28 cellular contexts compared by ENCODE assay signal in the genomic region with DNA sequence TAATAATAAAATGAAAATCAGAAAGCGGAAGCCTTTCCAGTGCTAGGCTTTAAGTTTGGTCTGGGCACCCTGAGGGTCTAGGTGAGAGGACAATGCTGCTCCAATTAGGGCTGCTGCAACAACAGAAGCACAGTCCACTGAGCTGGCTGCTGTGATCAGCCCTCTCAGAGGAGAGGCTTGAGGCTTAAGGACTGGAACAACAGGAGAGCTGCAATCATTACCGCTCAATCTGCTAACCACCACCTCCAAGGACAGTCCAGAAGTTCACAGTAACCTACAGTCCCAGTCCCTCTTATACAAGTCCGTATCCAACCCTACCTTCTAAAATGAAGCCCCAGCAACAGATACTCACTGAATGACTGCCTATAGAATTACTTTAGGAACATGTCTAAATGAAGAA.
DNase-seq lines count a peak whose midpoint lies in the region; ATAC-seq, FAIRE-seq and TF ChIP-seq lines count a peak whose summit lies in the region.
"Had no signal": no experiment of that assay in that cellular context is flagged by ENCODE, and none has a peak within 500 bp of the region (broad histone marks: within the 10 kb centered on the region; RNA-seq: fewer than 3 reads in every experiment).

No MANE protein-coding gene starts in this region.

- intact Hi-C loops in IMR-90 (cut with micrococcal nuclease): loop anchor here (5.0 kb wide), 1 partner anchor 39 kb away; no protein-coding TSS in a partner anchor

- no peaks in the 10 kb centered on the region for H4K20me1 ChIP-seq in IMR-90 (ENCODE audit: insufficient read depth, low read length)

- H3K9ac ChIP-seq in IMR-90 (ENCODE audit: low read depth, low read length) (no peak overlapping the region), trophoblast cell (ENCODE audit: low read length) (peak overlapping the region; percentile 19)

- CTCF ChIA-PET in activated CD8-positive, alpha-beta memory T cell treated with anti-CD3 and anti-CD28 coated beads, Interleukin-2, amount 10 ng/mL, durations not matched to agents 7 days and 5 days (lab: Charles Lee): interaction anchor here (1.3 kb wide), 1 partner anchor 13 kb away, joined by 4 read pairs; no protein-coding TSS in a partner anchor
- CTCF ChIA-PET in IMR-90 (lab: Yijun Ruan, JAX): interaction anchor here (0.6 to 1.6 kb wide), 2 partner anchors 10 to 589 kb away, joined by 4 read pairs; no protein-coding TSS in a partner anchor

- TF ChIP-seq CTCF in IMR-90 (conservative IDR thresholded peaks at IDR 0.05; ENCODE audit: low read depth, low read length) (no peak), bronchial epithelial cell (IDR thresholded peaks at IDR 0.05; ENCODE audit: insufficient read depth, low read length, severe bottlenecking) (no peak)

- H3K36me3 ChIP-seq in IMR-90 (ENCODE audit: control insufficient read depth, insufficient read depth, low read length): peaks cover 19% of the 10 kb centered on the region
- peaks cover 7% of the 10 kb centered on the region for H3K36me3 ChIP-seq in bronchial epithelial cell (ENCODE audit: control insufficient read depth, insufficient read depth, low read length)
- H3K36me3 ChIP-seq in trophoblast cell (ENCODE audit: control insufficient read depth in 1 of 2, insufficient read depth in 2 of 2, low read length in 2 of 2): peaks cover 6 to 8% of the 10 kb centered on the region in 2 experiments
- H3K36me3 ChIP-seq: uterus had no signal

- H3K36me3 Mint-ChIP-seq in activated CD8-positive, alpha-beta memory T cell treated with anti-CD3 and anti-CD28 coated beads, Interleukin-2, amount 10 ng/mL, durations not matched to agents 7 days and 5 days: peaks cover 39% of the 10 kb centered on the region

- no peaks in the 10 kb centered on the region for H3K79me2 ChIP-seq in trophoblast cell (ENCODE audit: control insufficient read depth, insufficient read depth, low read length, poor library complexity)

- H2BK120ac ChIP-seq in IMR-90 (ENCODE audit: low read depth, low read length): no peak overlapping the region
- no peak overlapping the region for H2BK120ac ChIP-seq in trophoblast cell (ENCODE audit: insufficient read depth, low read length, poor library complexity)

- no TSS peak for BruUV-seq in IMR-90 (replicated peaks; lab: Mats Ljungman, UMichigan)

- no peak overlapping the region for H3K18ac ChIP-seq in IMR-90 (ENCODE audit: low read depth, low read length)
- H3K18ac ChIP-seq in trophoblast cell (ENCODE audit: low read length): no peak overlapping the region

- H4K91ac ChIP-seq in IMR-90 (ENCODE audit: insufficient read depth, low read depth, low read length) (no peak overlapping the region), trophoblast cell (ENCODE audit: low read depth, low read length) (no peak overlapping the region)

- H3K4me1 Mint-ChIP-seq in activated CD8-positive, alpha-beta memory T cell treated with anti-CD3 and anti-CD28 coated beads, Interleukin-2, amount 10 ng/mL, durations not matched to agents 7 days and 5 days: peaks cover 26% of the 10 kb centered on the region

- H3K56ac ChIP-seq in IMR-90 (ENCODE audit: extremely low read depth, insufficient read depth, low read length): no peak overlapping the region

- no peaks in the 10 kb centered on the region for H3K9me3 ChIP-seq in IMR-90 (ENCODE audit: control insufficient read depth, insufficient read depth, low read length)
- H3K9me3 ChIP-seq in trophoblast cell (ENCODE audit: insufficient read depth, low read depth, low read length): no peaks in the 10 kb centered on the region
- H3K9me3 ChIP-seq: ascending aorta, esophagus muscularis mucosa, neutrophil, sigmoid colon, testis, uterus had no signal

- H3K4me3 ChIP-seq in IMR-90 (ENCODE audit: insufficient read depth, low read depth, low read length) (no peak overlapping the region), bronchial epithelial cell (ENCODE audit: low read depth, low read length) (no peak overlapping the region), trophoblast cell (ENCODE audit: low read depth, low read length) (no peak overlapping the region)
- H3K4me3 ChIP-seq: ascending aorta, esophagus muscularis mucosa, sigmoid colon, testis, uterus had no signal

- peaks cover 2% of the 10 kb centered on the region for H3K4me1 ChIP-seq in IMR-90 (ENCODE audit: control insufficient read depth, insufficient read depth, low read length)
- no peaks in the 10 kb centered on the region for H3K4me1 ChIP-seq in trophoblast cell (ENCODE audit: control insufficient read depth in 1 of 2, insufficient read depth in 2 of 2, low read length in 2 of 2)
- H3K4me1 ChIP-seq: ascending aorta, testis, uterus had no signal

- H3K14ac ChIP-seq in IMR-90 (replicated peaks; ENCODE audit: low read depth, low read length) (no peak overlapping the region), trophoblast cell (ENCODE audit: low read length) (no peak overlapping the region)

- H3K9me3 Mint-ChIP-seq in activated CD8-positive, alpha-beta memory T cell treated with anti-CD3 and anti-CD28 coated beads, Interleukin-2, amount 10 ng/mL, durations not matched to agents 7 days and 5 days (ENCODE audit: low read depth): no peaks in the 10 kb centered on the region
- H3K9me3 Mint-ChIP-seq: dendritic cell treated with granulocyte-macrophage colony-stimulating factor and Interleukin-4, amounts not matched to agents 40 ng/mL and 50 ng/mL, for 4 days; stimulated activated effector memory CD8-positive, alpha-beta T cell treated with anti-CD3 and anti-CD28 coated beads, Interleukin-12 subunit alpha, Interleukin-12 subunit beta, amount 100 ng/mL, for 72 hours had no signal

- H2BK5ac ChIP-seq in IMR-90 (ENCODE audit: low read depth, low read length, poor library complexity, severe bottlenecking) (no peak overlapping the region), trophoblast cell (ENCODE audit: low read depth, low read length, poor library complexity) (no peak overlapping the region)

- no peak overlapping the region for H2BK20ac ChIP-seq in IMR-90 (ENCODE audit: low read depth, low read length)

- no peak overlapping the region for H2BK12ac ChIP-seq in trophoblast cell (ENCODE audit: low read length)

- no peak overlapping the region for H4K5ac ChIP-seq in IMR-90 (ENCODE audit: low read depth, low read length)

- H3K27me3 ChIP-seq in IMR-90 (ENCODE audit: control insufficient read depth, insufficient read depth, low read length): no peaks in the 10 kb centered on the region
- H3K27me3 ChIP-seq in bronchial epithelial cell (ENCODE audit: control insufficient read depth, insufficient read depth, low read length): no peaks in the 10 kb centered on the region
- no peaks in the 10 kb centered on the region for H3K27me3 ChIP-seq in trophoblast cell (ENCODE audit: insufficient read depth, low read length)
- H3K27me3 ChIP-seq: ascending aorta, esophagus muscularis mucosa, neutrophil, sigmoid colon, testis, uterus had no signal

- H3K79me1 ChIP-seq in IMR-90 (ENCODE audit: low read depth in 1 of 2, low read length in 2 of 2): peaks cover 5 to 6% of the 10 kb centered on the region in 2 experiments; a peak in 3 of 4 replicates
- no peaks in the 10 kb centered on the region for H3K79me1 ChIP-seq in trophoblast cell (ENCODE audit: low read length)

- in situ Hi-C loops in IMR-90 (cut with MboI; ENCODE audit: low sequenced_read_pairs): no loop called here

- no peak overlapping the region for H3K4me2 ChIP-seq in IMR-90 (ENCODE audit: low read depth, low read length)
- no peak overlapping the region for H3K4me2 ChIP-seq in trophoblast cell (ENCODE audit: low read length)

- TF ChIP-seq POLR2A in IMR-90 (IDR thresholded peaks at IDR 0.05; ENCODE audit: low read depth, low read length): no peak

- no peak overlapping the region for H3K4me3 Mint-ChIP-seq in activated CD8-positive, alpha-beta memory T cell treated with anti-CD3 and anti-CD28 coated beads, Interleukin-2, amount 10 ng/mL, durations not matched to agents 7 days and 5 days
- H3K4me3 Mint-ChIP-seq: dendritic cell treated with granulocyte-macrophage colony-stimulating factor and Interleukin-4, amounts not matched to agents 40 ng/mL and 50 ng/mL, for 4 days; stimulated activated effector memory CD8-positive, alpha-beta T cell treated with anti-CD3 and anti-CD28 coated beads, Interleukin-12 subunit alpha, Interleukin-12 subunit beta, amount 100 ng/mL, for 72 hours had no signal

- H3K27ac ChIP-seq in IMR-90 (ENCODE audit: insufficient read depth, low read length) (no peak overlapping the region), trophoblast cell (ENCODE audit: low read depth, low read length) (no peak overlapping the region)
- H3K27ac ChIP-seq: ascending aorta, esophagus muscularis mucosa, neutrophil, sigmoid colon, testis, uterus had no signal

- H3K27ac Mint-ChIP-seq in activated CD8-positive, alpha-beta memory T cell treated with anti-CD3 and anti-CD28 coated beads, Interleukin-2, amount 10 ng/mL, durations not matched to agents 7 days and 5 days: peak overlapping the region; percentile 24
- H3K27ac Mint-ChIP-seq: dendritic cell treated with granulocyte-macrophage colony-stimulating factor and Interleukin-4, amounts not matched to agents 40 ng/mL and 50 ng/mL, for 4 days had no signal

- no peak overlapping the region for H2BK15ac ChIP-seq in IMR-90 (ENCODE audit: low read depth, low read length)

- peak; percentile 32 for FAIRE-seq in bronchial epithelial cell (lab: Jason Lieb, UNC)
- FAIRE-seq: H54 had no signal

- H4K8ac ChIP-seq in IMR-90 (ENCODE audit: low read depth in 2 of 2, low read length in 2 of 2) (no peak overlapping the region), trophoblast cell (ENCODE audit: low read depth, low read length) (no peak overlapping the region)

- H3K9me1 ChIP-seq in IMR-90 (ENCODE audit: insufficient read depth, low read length): peaks cover 2% of the 10 kb centered on the region; the same call in 1 of the 2 replicates

- dilution Hi-C loops in IMR-90 (cut with HindIII; ENCODE audit: low sequenced_read_pairs, unreplicated experiment): no loop called here

- H2AK5ac ChIP-seq in IMR-90 (ENCODE audit: low read depth, low read length) (no peak overlapping the region), trophoblast cell (ENCODE audit: low read length) (no peak overlapping the region)

- no peak for DNase-seq in activated CD8-positive, alpha-beta memory T cell treated with anti-CD3 and anti-CD28 coated beads, Interleukin-2, amount 10 ng/mL, durations not matched to agents 7 days and 5 days
- no peak for DNase-seq in activated CD8-positive, alpha-beta memory T cell treated with anti-CD3 and anti-CD28 coated beads, Interleukin-2, amount 50 U/mL, for 48 hours
- DNase-seq in IMR-90: no peak
- no peak for DNase-seq in bronchial epithelial cell (ENCODE audit: low read depth)
- DNase-seq in trophoblast cell: no peak
- DNase-seq in H4 (ENCODE audit: low spot score): no peak
- no peak for DNase-seq in Ammon's horn (ENCODE audit: low spot score)
- DNase-seq: 8988T; activated naive CD4-positive, alpha-beta T cell treated with Interleukin-2 at 50 U/mL for 16 hours; activated T-cell treated with anti-CD3 and anti-CD28 coated beads, Interleukin-2, amount 50 U/mL, for 48 hours; caudate nucleus; DMS153; left cardiac atrium; mammary epithelial cell; NCI-H1417; NCI-H82; sigmoid colon; stimulated activated CD4-positive, alpha-beta T cell treated with anti-CD3 and anti-CD28 coated beads, Interleukin-4, amount 100 ng/mL, for 24 hours; T-helper 1 cell; testis; uterus had no signal

- peak overlapping the region; percentile 22 for H2AK9ac ChIP-seq in IMR-90 (replicated peaks; ENCODE audit: low read depth, low read length, poor library complexity)

- no peak overlapping the region for H3K4ac ChIP-seq in IMR-90 (ENCODE audit: low read depth, low read length)
- H3K4ac ChIP-seq in trophoblast cell (ENCODE audit: low read depth, low read length): no peak overlapping the region

- POLR2A ChIA-PET in IMR-90 (lab: Charles Lee; ENCODE audit: unreplicated experiment): no interaction called here

- H3K23ac ChIP-seq in IMR-90 (ENCODE audit: low read depth, low read length): no peak overlapping the region
- H3K23ac ChIP-seq in trophoblast cell (ENCODE audit: low read length): peak overlapping the region; percentile 24

- H2AFZ ChIP-seq in IMR-90 (replicated peaks; ENCODE audit: low read length, poor library complexity) (no peak overlapping the region), trophoblast cell (ENCODE audit: insufficient read depth, low read length, poor library complexity) (no peak overlapping the region)

- no peak for TF ChIP-seq RAD21 in IMR-90 (IDR thresholded peaks at IDR 0.05; ENCODE audit: low read length)

- WGBS in IMR-90 (ENCODE audit: extremely low coverage in 2 of 2, insufficient read length in 1 of 2), 2 experiments: 100% methylated on average over 1 of the region's 3 CpGs; no CpG with 5 or more reads in 1 of the 2 experiments
- WGBS in trophoblast cell (ENCODE audit: extremely low coverage, insufficient coverage, insufficient read length): no CpG with 5 or more reads among the region's 3 CpGs

- H3K27me3 Mint-ChIP-seq in activated CD8-positive, alpha-beta memory T cell treated with anti-CD3 and anti-CD28 coated beads, Interleukin-2, amount 10 ng/mL, durations not matched to agents 7 days and 5 days: no peaks in the 10 kb centered on the region
- H3K27me3 Mint-ChIP-seq: dendritic cell treated with granulocyte-macrophage colony-stimulating factor and Interleukin-4, amounts not matched to agents 40 ng/mL and 50 ng/mL, for 4 days had no signal

- no peak for ATAC-seq in activated CD8-positive, alpha-beta memory T cell treated with anti-CD3 and anti-CD28 coated beads, Interleukin-2, amount 10 ng/mL, durations not matched to agents 7 days and 5 days
- ATAC-seq in IMR-90 (ENCODE audit: low read depth) (no peak), GM21786 (IDR thresholded peaks at IDR 0.05; ENCODE audit: unreplicated experiment) (no peak)
- ATAC-seq: left cardiac atrium; stimulated activated effector memory CD8-positive, alpha-beta T cell treated with anti-CD3 and anti-CD28 coated beads, Interleukin-12 subunit alpha, Interleukin-12 subunit beta, amount 100 ng/mL, for 72 hours had no signal

- H4K12ac ChIP-seq in trophoblast cell (ENCODE audit: low read depth, low read length): no peak overlapping the region
